Comparison of ENCODE assay signal across 19 cellular contexts in genomic region chr12:41683023-41683422, GRCh38.
A peak's percentile ranks its signal among the peaks of the same experiment; 100 is the strongest.
DNase-seq lines count a peak whose midpoint lies in the region; ATAC-seq lines count a peak whose summit lies in the region.
"Had no signal": no experiment of that assay in that cellular context is flagged by ENCODE, and none has a peak within 500 bp of the region (broad histone marks: within the 10 kb centered on the region; RNA-seq: fewer than 3 reads in every experiment).

No MANE protein-coding gene starts in this region.

- no peak overlapping the region for H3K4me3 Mint-ChIP-seq in activated T-helper 17 cell treated with anti-CD3 and anti-CD28 coated beads, Interleukin-2, amount 50 U/mL, for 72 hours
- H3K4me3 Mint-ChIP-seq: activated naive CD4-positive, alpha-beta T cell treated with anti-CD3 and anti-CD28 coated beads for 36 hours had no signal

- H3K27me3 Mint-ChIP-seq in activated T-helper 17 cell treated with anti-CD3 and anti-CD28 coated beads, Interleukin-2, amount 50 U/mL, for 72 hours = no peaks in the 10 kb centered on the region

- ATAC-seq in GM18502 (IDR thresholded peaks at IDR 0.05; ENCODE audit: poor library complexity, unreplicated experiment) = peak; percentile 55
- ATAC-seq in GM19463 (IDR thresholded peaks at IDR 0.05; ENCODE audit: unreplicated experiment) = peak; percentile 68
- peak; percentile 72 for ATAC-seq in HG02884 (IDR thresholded peaks at IDR 0.05; ENCODE audit: unreplicated experiment)
- ATAC-seq in HG03565 (IDR thresholded peaks at IDR 0.05; ENCODE audit: unreplicated experiment) = peak; percentile 46
- ATAC-seq in HG02642 (IDR thresholded peaks at IDR 0.05; ENCODE audit: poor library complexity, unreplicated experiment) = no peak
- ATAC-seq in activated T-helper 17 cell treated with anti-CD3 and anti-CD28 coated beads, Interleukin-2, amount 50 U/mL, for 72 hours (replicated peaks) = no peak
- ATAC-seq: A549; left lung; right lobe of liver; stimulated activated naive CD8-positive, alpha-beta T cell treated with anti-CD3 and anti-CD28 coated beads, Interleukin-15, Interleukin-2, amounts not matched to agents 100 U/mL and 50 U/mL, for 24 hours had no signal

- H3K9me3 Mint-ChIP-seq in activated T-helper 17 cell treated with anti-CD3 and anti-CD28 coated beads, Interleukin-2, amount 50 U/mL, for 72 hours = peaks cover 5% of the 10 kb centered on the region
- H3K9me3 Mint-ChIP-seq: activated naive CD4-positive, alpha-beta T cell treated with anti-CD3 and anti-CD28 coated beads for 36 hours had no signal

- H3K27ac Mint-ChIP-seq in activated T-helper 17 cell treated with anti-CD3 and anti-CD28 coated beads, Interleukin-2, amount 50 U/mL, for 72 hours = no peak overlapping the region
- H3K27ac Mint-ChIP-seq: activated naive CD4-positive, alpha-beta T cell treated with anti-CD3 and anti-CD28 coated beads for 36 hours had no signal

- DNase-seq in islet precursor cell (no peak), NCI-H2171 (lab: John Stamatoyannopoulos, UW) (no peak)
- DNase-seq: activated CD4-positive, alpha-beta T cell treated with anti-CD3 and anti-CD28 coated beads, Interleukin-2, amount 50 U/mL, for 1 hour; activated naive CD4-positive, alpha-beta T cell treated with anti-CD3 and anti-CD28 coated beads for 36 hours; GDM1; IMR-90; left lung; MV-4-11; NCI-H1930; right lobe of liver; stimulated activated naive CD8-positive, alpha-beta T cell treated with anti-CD3 and anti-CD28 coated beads, Interleukin-15, Interleukin-2, amounts not matched to agents 100 U/mL and 50 U/mL, for 24 hours; transverse colon had no signal

- no peaks in the 10 kb centered on the region for H3K4me1 Mint-ChIP-seq in activated T-helper 17 cell treated with anti-CD3 and anti-CD28 coated beads, Interleukin-2, amount 50 U/mL, for 72 hours

- H3K36me3 Mint-ChIP-seq in activated T-helper 17 cell treated with anti-CD3 and anti-CD28 coated beads, Interleukin-2, amount 50 U/mL, for 72 hours (ENCODE audit: low read depth) = no peaks in the 10 kb centered on the region

Comparison
In these comparisons a context has a peak if more than half of its experiments do, and no peak if none do; other contexts are left out.
1. ATAC-seq: peak in GM18502 (single experiment), GM19463 (single experiment), HG02884 (single experiment) and HG03565 (single experiment); none in HG02642 (single experiment) and activated T-helper 17 cell treated with anti-CD3 and anti-CD28 coated beads, Interleukin-2, amount 50 U/mL, for 72 hours (single experiment).